ENCODE assay signal across 20 cellular contexts in the genomic region with DNA sequence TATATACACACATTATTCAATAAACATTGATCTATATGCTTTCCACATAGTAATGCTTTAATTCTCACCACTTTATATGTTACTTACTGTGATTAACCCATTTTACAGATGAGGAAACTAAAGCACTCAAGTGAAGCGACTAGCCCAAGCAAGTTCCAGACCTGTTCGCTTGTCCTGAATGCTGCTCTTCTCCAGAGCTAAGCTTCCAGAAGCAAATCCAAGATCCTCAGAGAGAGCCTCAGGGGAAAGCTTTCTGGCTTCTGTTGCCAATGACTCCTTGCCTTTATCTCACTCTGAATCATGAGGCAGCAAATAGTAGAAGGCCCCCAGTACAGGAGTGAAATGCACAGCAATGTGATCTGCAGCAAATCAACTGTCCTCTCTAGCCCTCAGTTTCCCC. TPM values are rescaled to one million over a fixed set of nuclear protein-coding genes. Genes with fewer than 3 reads are reported as not detected.
DNase-seq lines count a peak whose midpoint lies in the region; ATAC-seq and TF ChIP-seq lines count a peak whose summit lies in the region.
"Had no signal": no experiment of that assay in that cellular context is flagged by ENCODE, and none has a peak within 500 bp of the region (broad histone marks: within the 10 kb centered on the region; RNA-seq: fewer than 3 reads in every experiment).

No MANE protein-coding gene starts in this region.

- H3K36me3 Mint-ChIP-seq in T-helper 17 cell (ENCODE audit: low read depth), result no peaks in the 10 kb centered on the region
- H3K36me3 Mint-ChIP-seq in effector memory CD8-positive, alpha-beta T cell (ENCODE audit: insufficient read depth), result peaks cover 16% of the 10 kb centered on the region

- intact Hi-C loops in heart right ventricle (cut with DNase I), result loop anchor here in 4 of 10 donors (5.0 to 10.0 kb wide), 5 partner anchors 36 to 386 kb away; partner anchors contain the start of gene ADD3 (in 2 of the 4)
- intact Hi-C loops in Right ventricle myocardium superior (cut with DNase I), result loop anchor here (5.0 to 10.0 kb wide), 3 partner anchors 114 to 334 kb away; partner anchors contain the start of gene ADD3
- intact Hi-C loops in tibial artery (cut with DNase I; ENCODE audit: low total_unique reads), result no loop called here
- intact Hi-C loops in sciatic nerve (cut with DNase I), result no loop called here

- no peak overlapping the region for H3K4me3 ChIP-seq in heart right ventricle
- H3K4me3 ChIP-seq in tibial artery, result no peak overlapping the region
- H3K4me3 ChIP-seq: gastroesophageal sphincter, left lung, thyroid gland had no signal

- H3K27me3 ChIP-seq in heart right ventricle, result no peaks in the 10 kb centered on the region
- H3K27me3 ChIP-seq in tibial artery, result no peaks in the 10 kb centered on the region
- H3K27me3 ChIP-seq: gastroesophageal sphincter, left lung, thyroid gland had no signal

- H3K27me3 Mint-ChIP-seq in T-helper 17 cell, result no peaks in the 10 kb centered on the region
- no peaks in the 10 kb centered on the region for H3K27me3 Mint-ChIP-seq in effector memory CD8-positive, alpha-beta T cell

- ATAC-seq in heart right ventricle (no peak), Right ventricle myocardium superior (ENCODE audit: poor library complexity) (no peak), T-helper 17 cell (no peak), sciatic nerve (no peak), GM18907 (IDR thresholded peaks at IDR 0.05; ENCODE audit: unreplicated experiment) (no peak)
- no peak for ATAC-seq in effector memory CD8-positive, alpha-beta T cell (replicated peaks)
- ATAC-seq: gastroesophageal sphincter, left lung, WTC11 had no signal

- H3K4me1 ChIP-seq in heart right ventricle (peaks cover 12 to 82% (median 61%) of the 10 kb centered on the region in 9 donors), tibial artery (peaks cover 0 to 69% (median 54%) of the 10 kb centered on the region in 4 donors)

- no peak overlapping the region for H3K4me3 Mint-ChIP-seq in T-helper 17 cell
- H3K4me3 Mint-ChIP-seq in effector memory CD8-positive, alpha-beta T cell, result no peak overlapping the region
- H3K4me3 Mint-ChIP-seq: CD14-positive monocyte; stimulated activated effector memory CD8-positive, alpha-beta T cell treated with anti-CD3 and anti-CD28 coated beads, Interleukin-12 subunit alpha, Interleukin-12 subunit beta, amount 100 ng/mL, for 72 hours; WTC11 had no signal

- peaks cover 40% of the 10 kb centered on the region for H3K4me1 Mint-ChIP-seq in T-helper 17 cell
- peaks cover 35 to 50% of the 10 kb centered on the region in 2 donors for H3K4me1 Mint-ChIP-seq in effector memory CD8-positive, alpha-beta T cell (ENCODE audit: low read depth in 2 of 2)

- H3K9me3 ChIP-seq in heart right ventricle, result no peaks in the 10 kb centered on the region
- H3K9me3 ChIP-seq in T-helper 17 cell (ENCODE audit: control insufficient read depth, low read length, poor library complexity, severe bottlenecking), result no peaks in the 10 kb centered on the region
- no peaks in the 10 kb centered on the region for H3K9me3 ChIP-seq in tibial artery
- H3K9me3 ChIP-seq: gastroesophageal sphincter, left lung, thyroid gland had no signal

- WGBS in heart right ventricle, 2 donors, result 86 to 90% methylated on average over 2 of the region's 2 CpGs

- H3K9me3 Mint-ChIP-seq in effector memory CD8-positive, alpha-beta T cell, result no peaks in the 10 kb centered on the region
- H3K9me3 Mint-ChIP-seq: CD14-positive monocyte; stimulated activated effector memory CD8-positive, alpha-beta T cell treated with anti-CD3 and anti-CD28 coated beads, Interleukin-12 subunit alpha, Interleukin-12 subunit beta, amount 100 ng/mL, for 72 hours; WTC11 had no signal

- DNase-seq in heart right ventricle, result no peak
- no peak for DNase-seq in Right ventricle myocardium superior
- no peak for DNase-seq in T-helper 17 cell
- no peak for DNase-seq in effector memory CD8-positive, alpha-beta T cell
- no peak for DNase-seq in tibial artery
- DNase-seq in sciatic nerve (ENCODE audit: low spot score), result no peak
- DNase-seq in activated gamma-delta T cell treated with Interleukin-2 at 50 U/mL for 16 hours, result no peak
- DNase-seq: DMS79; left lung; NCI-H187; NCI-H510A treated with DMSO at 0.1 percent for 48 hours; retina; stimulated activated CD4-positive, alpha-beta T cell treated with anti-CD3 and anti-CD28 coated beads, Interleukin-15, amount 100 ng/mL, for 24 hours; T-helper 2 cell had no signal

- peaks cover 0 to 54% (median 12%) of the 10 kb centered on the region in 9 donors for H3K36me3 ChIP-seq in heart right ventricle
- H3K36me3 ChIP-seq in tibial artery, result peaks cover 6 to 26% (median 20%) of the 10 kb centered on the region in 3 donors
- H3K36me3 ChIP-seq: thyroid gland had no signal

- TF ChIP-seq CTCF in heart right ventricle (IDR thresholded peaks at IDR 0.05) (no peak), tibial artery (IDR thresholded peaks at IDR 0.05) (no peak)

- H3K27ac Mint-ChIP-seq in T-helper 17 cell, result peak overlapping the region; percentile 57
- H3K27ac Mint-ChIP-seq in effector memory CD8-positive, alpha-beta T cell, result peak overlapping the region; percentile 70 to 91
- H3K27ac Mint-ChIP-seq: stimulated activated effector memory CD8-positive, alpha-beta T cell treated with anti-CD3 and anti-CD28 coated beads, Interleukin-12 subunit alpha, Interleukin-12 subunit beta, amount 100 ng/mL, for 72 hours; WTC11 had no signal

- H3K27ac ChIP-seq in heart right ventricle (peak overlapping the region in 6 of 10 donors; percentile 17 to 86 (median 67)), tibial artery (peak overlapping the region; percentile 84 to 85)
- H3K27ac ChIP-seq: left lung had no signal

RNA-seq across cellular contexts. Expression of gene XPNPEP1, which starts 32.2 kb away (rescaled TPM):
- total RNA-seq in heart right ventricle, result 10 to 100 TPM; 35.8 to 51.6 (median 43.5) TPM
- polyA plus RNA-seq in heart right ventricle, result 10 to 100 TPM; 15.9 to 33.2 TPM
- total RNA-seq in Right ventricle myocardium superior, result 36.0 TPM
- total RNA-seq in T-helper 17 cell, result 10 to 100 TPM; 76.4 to 81.6 TPM
- 60.6 TPM for total RNA-seq in sciatic nerve
